11 cellular contexts compared by ENCODE assay signal in the genomic region with DNA sequence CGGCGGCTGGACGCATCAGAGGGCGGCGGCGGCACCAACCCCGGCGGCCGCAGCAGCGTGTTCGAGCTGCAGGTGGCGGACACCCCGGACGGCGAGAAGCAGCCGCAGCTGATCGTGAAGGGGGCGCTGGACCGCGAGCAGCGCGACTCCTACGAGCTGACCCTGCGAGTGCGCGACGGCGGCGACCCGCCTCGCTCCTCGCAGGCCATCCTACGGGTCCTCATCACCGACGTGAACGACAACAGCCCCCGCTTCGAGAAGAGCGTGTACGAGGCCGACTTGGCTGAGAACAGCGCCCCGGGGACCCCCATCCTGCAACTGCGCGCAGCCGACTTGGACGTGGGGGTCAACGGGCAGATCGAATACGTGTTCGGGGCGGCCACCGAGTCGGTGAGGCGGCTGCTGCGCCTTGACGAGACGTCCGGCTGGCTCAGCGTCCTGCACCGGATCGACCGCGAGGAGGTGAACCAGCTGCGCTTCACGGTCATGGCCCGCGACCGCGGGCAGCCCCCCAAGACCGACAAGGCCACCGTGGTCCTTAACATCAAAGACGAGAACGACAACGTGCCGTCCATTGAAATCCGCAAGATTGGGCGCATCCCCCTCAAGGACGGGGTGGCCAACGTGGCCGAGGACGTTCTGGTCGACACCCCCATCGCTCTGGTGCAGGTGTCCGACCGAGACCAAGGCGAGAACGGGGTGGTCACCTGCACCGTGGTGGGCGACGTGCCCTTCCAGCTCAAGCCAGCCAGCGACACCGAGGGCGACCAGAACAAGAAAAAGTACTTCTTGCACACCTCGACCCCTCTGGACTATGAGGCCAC. TPM values are rescaled to one million over a fixed set of nuclear protein-coding genes. Genes with fewer than 3 reads are reported as not detected.
DNase-seq lines count a peak whose midpoint lies in the region; ATAC-seq and TF ChIP-seq lines count a peak whose summit lies in the region.
"Had no signal": no experiment of that assay in that cellular context is flagged by ENCODE, and none has a peak within 500 bp of the region (broad histone marks: within the 10 kb centered on the region; RNA-seq: fewer than 3 reads in every experiment).

No MANE protein-coding gene starts in this region.

- peaks cover 0 to 53% of the 10 kb centered on the region in 2 donors for H3K27me3 ChIP-seq in tibial nerve

- no peak for DNase-seq in activated CD4-positive, alpha-beta T cell treated with anti-CD3 and anti-CD28 coated beads, Interleukin-2, amount 10 ng/mL, durations not matched to agents 24 days and 14 days
- no peak for DNase-seq in activated CD4-positive, alpha-beta T cell treated with anti-CD3 and anti-CD28 coated beads for 1 hour
- DNase-seq in epithelial cell of esophagus (ENCODE audit: low read depth) (no peak), mucosa of descending colon (peak; percentile 2 to 49 (median 27)), tibial nerve (ENCODE audit: low spot score in 2 of 2) (no peak)
- DNase-seq: ACHN, activated gamma-delta T cell, T-cell had no signal

- H3K36me3 ChIP-seq in mucosa of descending colon (ENCODE audit: low read depth) (no peaks in the 10 kb centered on the region), tibial nerve (no peaks in the 10 kb centered on the region)

- H3K4me3 Mint-ChIP-seq in activated CD4-positive, alpha-beta T cell treated with anti-CD3 and anti-CD28 coated beads, Interleukin-2, amount 10 ng/mL, durations not matched to agents 24 days and 14 days: no peak overlapping the region

- intact Hi-C loops in activated CD4-positive, alpha-beta T cell treated with anti-CD3 and anti-CD28 coated beads, Interleukin-2, amount 10 ng/mL, durations not matched to agents 24 days and 14 days (cut with micrococcal nuclease): no loop called here
- intact Hi-C loops in mucosa of descending colon (cut with DNase I, micrococcal nuclease): no loop called here

- ATAC-seq in mucosa of descending colon (no peak), GM21717 (IDR thresholded peaks at IDR 0.05; ENCODE audit: unreplicated experiment) (no peak), HG03039 (IDR thresholded peaks at IDR 0.05; ENCODE audit: unreplicated experiment) (no peak), HG02642 (IDR thresholded peaks at IDR 0.05; ENCODE audit: poor library complexity, unreplicated experiment) (no peak)
- ATAC-seq: T-cell had no signal

- peaks cover 12% of the 10 kb centered on the region for H3K9me3 Mint-ChIP-seq in activated CD4-positive, alpha-beta T cell treated with anti-CD3 and anti-CD28 coated beads, Interleukin-2, amount 10 ng/mL, durations not matched to agents 24 days and 14 days

- TF ChIP-seq POLR2A in tibial nerve (IDR thresholded peaks at IDR 0.05): no peak

- H3K27ac ChIP-seq in tibial nerve: no peak overlapping the region

- H3K4me3 ChIP-seq in epithelial cell of esophagus (ENCODE audit: low read length) (peak overlapping the region; percentile 52), mucosa of descending colon (no peak overlapping the region), tibial nerve (peak overlapping the region; percentile 43 to 69 (median 54))

- WGBS in tibial nerve, 2 donors: 5 to 7% methylated on average over 46 to 65 of the region's 95 CpGs

- H3K36me3 Mint-ChIP-seq in activated CD4-positive, alpha-beta T cell treated with anti-CD3 and anti-CD28 coated beads, Interleukin-2, amount 10 ng/mL, durations not matched to agents 24 days and 14 days (ENCODE audit: low read depth): peaks cover 10% of the 10 kb centered on the region
- H3K36me3 Mint-ChIP-seq: T-cell had no signal

- H3K4me1 Mint-ChIP-seq in activated CD4-positive, alpha-beta T cell treated with anti-CD3 and anti-CD28 coated beads, Interleukin-2, amount 10 ng/mL, durations not matched to agents 24 days and 14 days: peaks cover 10% of the 10 kb centered on the region

- peaks cover 38% of the 10 kb centered on the region for H3K4me1 ChIP-seq in mucosa of descending colon (ENCODE audit: low read depth)
- H3K4me1 ChIP-seq in tibial nerve: peaks cover 0 to 52% (median 15%) of the 10 kb centered on the region in 4 donors

- H3K27me3 Mint-ChIP-seq in activated CD4-positive, alpha-beta T cell treated with anti-CD3 and anti-CD28 coated beads, Interleukin-2, amount 10 ng/mL, durations not matched to agents 24 days and 14 days: peaks cover 49% of the 10 kb centered on the region

- no peaks in the 10 kb centered on the region for H3K9me3 ChIP-seq in mucosa of descending colon
- H3K9me3 ChIP-seq in tibial nerve: no peaks in the 10 kb centered on the region

- TF ChIP-seq EP300 in tibial nerve (IDR thresholded peaks at IDR 0.05): no peak

- peak overlapping the region; percentile 51 for H3K27ac Mint-ChIP-seq in activated CD4-positive, alpha-beta T cell treated with anti-CD3 and anti-CD28 coated beads, Interleukin-2, amount 10 ng/mL, durations not matched to agents 24 days and 14 days
- H3K27ac Mint-ChIP-seq: T-cell had no signal

- no peak for TF ChIP-seq CTCF in epithelial cell of esophagus (IDR thresholded peaks at IDR 0.05; ENCODE audit: insufficient read depth, low read depth, low read length, missing control alignments)
- TF ChIP-seq CTCF in mucosa of descending colon (IDR thresholded peaks at IDR 0.05): no peak
- peak in 1 of 5 experiments; percentile 3 for TF ChIP-seq CTCF in tibial nerve (IDR thresholded peaks at IDR 0.05)

RNA-seq across cellular contexts. Expression of a gene that starts 2.1 kb away (rescaled TPM):
- total RNA-seq in activated CD4-positive, alpha-beta T cell treated with anti-CD3 and anti-CD28 coated beads, Interleukin-2, amount 10 ng/mL, durations not matched to agents 24 days and 14 days: not detected in 2 replicates
- 100 to 1,000 TPM in 1 of 3 donors, 10 to 100 TPM in 1, 1 to 10 TPM in 1; 4.5 to 104 (median 10.6) TPM for total RNA-seq in mucosa of descending colon
- 10 to 100 TPM in 3 of 4 donors, 1 to 10 TPM in 1; 5.1 to 26.0 (median 14.2) TPM for total RNA-seq in tibial nerve

Comparison
In these comparisons a context has a peak if more than half of its experiments do, and no peak if none do; other contexts are left out.
1. DNase-seq: peak in mucosa of descending colon (3 of 3); none in activated CD4-positive, alpha-beta T cell treated with anti-CD3 and anti-CD28 coated beads, Interleukin-2, amount 10 ng/mL, durations not matched to agents 24 days and 14 days (single experiment), activated CD4-positive, alpha-beta T cell treated with anti-CD3 and anti-CD28 coated beads for 1 hour (single experiment), epithelial cell of esophagus (single experiment) and tibial nerve (0 of 2).